ENCODE assay signal across 11 cellular contexts in the genomic region with DNA sequence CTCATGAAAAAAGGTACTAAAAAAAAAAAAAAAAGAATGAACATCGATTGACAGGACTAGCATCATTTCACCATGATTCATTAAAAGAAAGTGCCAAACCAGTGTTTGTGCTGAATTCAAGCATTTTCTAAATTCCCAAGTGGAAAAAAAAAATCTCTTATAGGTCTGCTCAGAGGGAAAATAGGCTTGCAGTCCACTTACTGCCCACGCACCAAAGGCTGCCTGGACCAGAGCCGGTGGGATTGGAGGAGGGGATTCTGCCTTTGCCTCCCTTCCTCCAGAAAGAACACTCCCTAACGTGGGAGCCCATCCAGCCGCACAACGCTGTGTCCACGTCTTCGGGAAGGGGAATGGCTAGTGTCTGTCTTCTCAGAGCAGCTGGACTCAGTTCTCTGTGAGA. TPM values are rescaled to one million over a fixed set of nuclear protein-coding genes. Genes with fewer than 3 reads are reported as not detected.
DNase-seq lines count a peak whose midpoint lies in the region; ATAC-seq and TF ChIP-seq lines count a peak whose summit lies in the region.
"Had no signal": no experiment of that assay in that cellular context is flagged by ENCODE, and none has a peak within 500 bp of the region (broad histone marks: within the 10 kb centered on the region; RNA-seq: fewer than 3 reads in every experiment).

No MANE protein-coding gene starts in this region.

- no peaks in the 10 kb centered on the region for H3K27me3 ChIP-seq in left ventricle myocardium inferior (ENCODE audit: low read depth)
- H3K27me3 ChIP-seq: BE2C had no signal

- in situ Hi-C loops in ACHN (cut with HindIII; ENCODE audit: low pct_ligation_motif_present, low pct_unique_long_range_greater_than_20kb, low sequenced_read_pairs), result no loop called here

- peak; percentile 44 for ATAC-seq in sciatic nerve
- no peak for ATAC-seq in esophagus mucosa

- peak overlapping the region; percentile 56 for H3K27ac ChIP-seq in left ventricle myocardium inferior (replicated peaks)

- H3K4me1 ChIP-seq in left ventricle myocardium inferior, result peaks cover 7% of the 10 kb centered on the region
- H3K4me1 ChIP-seq: BE2C had no signal

- DNase-seq in ACHN, result peak; percentile 16
- peak; percentile 87 for DNase-seq in amniotic epithelial cell (ENCODE audit: low read depth)
- DNase-seq in left ventricle myocardium inferior, result peak; percentile 62
- DNase-seq in sciatic nerve (ENCODE audit: low spot score), result no peak
- DNase-seq in nucleus accumbens (lab: John Stamatoyannopoulos, UW), result no peak
- DNase-seq in NCI-H1694 treated with DMSO at 0.1 percent for 48 hours (lab: John Stamatoyannopoulos, UW), result no peak
- no peak for DNase-seq in effector CD8-positive, alpha-beta T cell (lab: John Stamatoyannopoulos, UW)
- DNase-seq: activated CD4-positive, CD25-positive, alpha-beta regulatory T cell; BE2C; NCI-H774 had no signal

- H3K9me3 ChIP-seq in left ventricle myocardium inferior (replicated peaks), result no peaks in the 10 kb centered on the region
- H3K9me3 ChIP-seq: BE2C had no signal

- no peak for TF ChIP-seq CTCF in left ventricle myocardium inferior (IDR thresholded peaks at IDR 0.05; ENCODE audit: borderline replicate concordance)

- no peaks in the 10 kb centered on the region for H3K36me3 ChIP-seq in left ventricle myocardium inferior
- H3K36me3 ChIP-seq: BE2C had no signal

- H3K4me3 ChIP-seq in left ventricle myocardium inferior, result no peak overlapping the region

- intact Hi-C loops in left ventricle myocardium inferior (cut with micrococcal nuclease), result no loop called here
- intact Hi-C loops in sciatic nerve (cut with DNase I), result loop anchor here (10.0 kb wide), 1 partner anchor 298 kb away; the partner anchor contains the start of gene PFKL

RNA-seq across cellular contexts. Expression of gene TRAPPC10, which starts 5.5 kb away (rescaled TPM):
- total RNA-seq in left ventricle myocardium inferior (21.4 TPM), sciatic nerve (55.1 TPM), esophagus mucosa (20.2 TPM)

Comparison
In these comparisons a context has a peak if more than half of its experiments do, and no peak if none do; other contexts are left out.
1. DNase-seq: peak in ACHN (single experiment), amniotic epithelial cell (single experiment) and left ventricle myocardium inferior (single experiment); none in sciatic nerve (single experiment), nucleus accumbens (0 of 56), NCI-H1694 treated with DMSO at 0.1 percent for 48 hours (single experiment) and effector CD8-positive, alpha-beta T cell (single experiment).